In genomic region chr4:4641661-4642180, GRCh38 we compare ENCODE assay signal across 27 cellular contexts.
DNase-seq lines count a peak whose midpoint lies in the region; ATAC-seq, FAIRE-seq and TF ChIP-seq lines count a peak whose summit lies in the region.
"Had no signal": no experiment of that assay in that cellular context is flagged by ENCODE, and none has a peak within 500 bp of the region (broad histone marks: within the 10 kb centered on the region; RNA-seq: fewer than 3 reads in every experiment).

No MANE protein-coding gene starts in this region.

- intact Hi-C loops in heart right ventricle (cut with DNase I), result no loop called here
- intact Hi-C loops in stomach (cut with DNase I; ENCODE audit: low total_unique reads), result no loop called here

- H3K9ac ChIP-seq in H1 (replicated peaks in 1 of 4; ENCODE audit: extremely low read depth in 1 of 4, low read depth in 3 of 4, low read length in 3 of 4) (no peak overlapping the region), mesendoderm (ENCODE audit: low read length) (no peak overlapping the region)
- H3K9ac ChIP-seq: parathyroid adenoma had no signal

- no peaks in the 10 kb centered on the region for H3K9me3 ChIP-seq in cardiac muscle cell (ENCODE audit: low read depth)
- peaks cover 0 to 2% (median 0%) of the 10 kb centered on the region in 11 donors for H3K9me3 ChIP-seq in heart right ventricle
- no peaks in the 10 kb centered on the region for H3K9me3 ChIP-seq in H1 (ENCODE audit: insufficient read depth in 2 of 2, low read depth in 1 of 2, low read length in 1 of 2)
- H3K9me3 ChIP-seq in SJCRH30 (replicated peaks), result no peaks in the 10 kb centered on the region
- H3K9me3 ChIP-seq in stomach, result peaks cover 0 to under 1% (median 0%) of the 10 kb centered on the region in 4 donors

- no peak for FAIRE-seq in H1 (lab: Jason Lieb, UNC)
- FAIRE-seq: GM18507 had no signal

- H2AK5ac ChIP-seq in H1 (ENCODE audit: low read depth, low read length) (peak overlapping the region; percentile 29; the same call in 1 of the 2 replicates), mesendoderm (ENCODE audit: low read length) (no peak overlapping the region)

- H2BK120ac ChIP-seq in H1 (replicated peaks; ENCODE audit: low read depth, low read length), result no peak overlapping the region
- peak overlapping the region; percentile 78 for H2BK120ac ChIP-seq in mesendoderm (ENCODE audit: low read depth, low read length)

- peak overlapping the region; percentile 77 for H3K27ac ChIP-seq in cardiac muscle cell
- H3K27ac ChIP-seq in heart right ventricle, result no peak overlapping the region
- no peak overlapping the region for H3K27ac ChIP-seq in H1 (ENCODE audit: low read depth, low read length)
- peak overlapping the region; percentile 80 for H3K27ac ChIP-seq in mesendoderm (ENCODE audit: low read depth, low read length)
- no peak overlapping the region for H3K27ac ChIP-seq in SJCRH30
- no peak overlapping the region for H3K27ac ChIP-seq in stomach
- H3K27ac ChIP-seq: 22Rv1, parathyroid adenoma, PC-9 had no signal

- H4K5ac ChIP-seq in H1 (ENCODE audit: insufficient read length, low read depth, low read length), result no peak overlapping the region
- no peak overlapping the region for H4K5ac ChIP-seq in mesendoderm (ENCODE audit: low read length)

- H3K79me2 ChIP-seq in H1 (ENCODE audit: control insufficient read depth in 1 of 2, insufficient read depth in 2 of 2, low read length in 2 of 2), result no peaks in the 10 kb centered on the region
- no peaks in the 10 kb centered on the region for H3K79me2 ChIP-seq in mesendoderm (ENCODE audit: control insufficient read depth, insufficient read depth, low read length)
- H3K79me2 ChIP-seq: parathyroid adenoma had no signal

- peak overlapping the region; percentile 18; the same call in 1 of the 2 replicates for H2BK12ac ChIP-seq in H1 (ENCODE audit: low read depth, low read length)

- POLR2A ChIA-PET in H1 (lab: Charles Lee; ENCODE audit: partially characterized antibody), result interaction anchor here (0.7 to 1.4 kb wide), 5 partner anchors 13 to 27 kb away, joined by 3 to 11 read pairs (median 3); no protein-coding TSS in a partner anchor

- H3K79me1 ChIP-seq in H1 (ENCODE audit: low read depth, low read length) (no peaks in the 10 kb centered on the region), mesendoderm (ENCODE audit: low read length) (no peaks in the 10 kb centered on the region)

- no peaks in the 10 kb centered on the region for H3K36me3 ChIP-seq in cardiac muscle cell
- no peaks in the 10 kb centered on the region for H3K36me3 ChIP-seq in heart right ventricle
- no peaks in the 10 kb centered on the region; a peak in 1 of 8 replicates for H3K36me3 ChIP-seq in H1 (ENCODE audit: control insufficient read depth in 2 of 4, insufficient read depth in 4 of 4, low read length in 3 of 4)
- no peaks in the 10 kb centered on the region for H3K36me3 ChIP-seq in mesendoderm (ENCODE audit: control insufficient read depth, insufficient read depth, low read length)
- H3K36me3 ChIP-seq in SJCRH30, result no peaks in the 10 kb centered on the region
- no peaks in the 10 kb centered on the region for H3K36me3 ChIP-seq in stomach

- H2AFZ ChIP-seq in H1 (ENCODE audit: low read length), result no peak overlapping the region
- H2AFZ ChIP-seq: parathyroid adenoma, PC-9 had no signal

- no peak overlapping the region for H2BK20ac ChIP-seq in H1 (ENCODE audit: low read length)

- H3K4me1 ChIP-seq in cardiac muscle cell (ENCODE audit: low read depth), result peaks cover 21% of the 10 kb centered on the region
- no peaks in the 10 kb centered on the region for H3K4me1 ChIP-seq in heart right ventricle
- peaks cover 8 to 19% (median 18%) of the 10 kb centered on the region in 4 experiments; a peak in 6 of 7 replicates for H3K4me1 ChIP-seq in H1 (replicated peaks in 1 of 4; ENCODE audit: control insufficient read depth in 3 of 4, insufficient read depth in 4 of 4, low read length in 3 of 4)
- peaks cover 9% of the 10 kb centered on the region for H3K4me1 ChIP-seq in mesendoderm (ENCODE audit: control insufficient read depth, low read depth, low read length)
- no peaks in the 10 kb centered on the region for H3K4me1 ChIP-seq in SJCRH30
- peaks cover 0 to 12% (median 0%) of the 10 kb centered on the region in 4 donors for H3K4me1 ChIP-seq in stomach
- H3K4me1 ChIP-seq: parathyroid adenoma had no signal

- DNase-seq in cardiac muscle cell (ENCODE audit: low read depth in 1 of 2, low spot score in 1 of 2) (no peak), heart right ventricle (no peak), H1 (ENCODE audit: low read depth in 1 of 2, low spot score in 2 of 2) (peak in 1 of 2 experiments; percentile 58), mesendoderm (peak; percentile 72), SJCRH30 (no peak), NCI-H2081 (lab: John Stamatoyannopoulos, UW) (no peak), stomach (no peak), hippocampal formation (lab: John Stamatoyannopoulos, UW) (no peak)
- DNase-seq: activated CD4-positive, alpha-beta T cell treated with anti-CD3 and anti-CD28 coated beads for 4 hours; activated CD8-positive, alpha-beta memory T cell treated with anti-CD3 and anti-CD28 coated beads for 24 hours; activated effector memory CD4-positive, alpha-beta T cell treated with anti-CD3 and anti-CD28 coated beads, Interleukin-2, amount 50 U/mL, for 16 hours; DND-41; effector CD4-positive, alpha-beta T cell; left ventricle myocardium superior; NCI-H1092; NCI-H187 treated with DMSO at 0.1 percent for 48 hours; NCI-H524; PC-9; stimulated activated CD4-positive, alpha-beta T cell treated with anti-CD3 and anti-CD28 coated beads, Interleukin-4, amount 100 ng/mL, for 24 hours; substantia nigra had no signal

- H3K27me3 ChIP-seq in cardiac muscle cell, result no peaks in the 10 kb centered on the region
- no peaks in the 10 kb centered on the region for H3K27me3 ChIP-seq in heart right ventricle
- H3K27me3 ChIP-seq in H1 (replicated peaks in 1 of 4; ENCODE audit: control insufficient read depth in 3 of 4, extremely low read depth in 1 of 4, insufficient read depth in 3 of 4, low read length in 3 of 4), result peaks cover 0 to 4% (median 0%) of the 10 kb centered on the region in 4 experiments; a peak in 1 of 7 replicates
- no peaks in the 10 kb centered on the region for H3K27me3 ChIP-seq in mesendoderm (ENCODE audit: insufficient read depth, low read length, poor library complexity)
- no peaks in the 10 kb centered on the region for H3K27me3 ChIP-seq in SJCRH30
- no peaks in the 10 kb centered on the region for H3K27me3 ChIP-seq in stomach

- peak overlapping the region; percentile 41 to 45 for H3K4me2 ChIP-seq in H1 (ENCODE audit: insufficient read depth in 1 of 2, low read depth in 2 of 2, low read length in 2 of 2)
- H3K4me2 ChIP-seq in mesendoderm (ENCODE audit: low read length), result no peak overlapping the region
- H3K4me2 ChIP-seq: PC-9 had no signal

- H4K91ac ChIP-seq in H1 (replicated peaks; ENCODE audit: insufficient read length, low read length), result peak overlapping the region; percentile 9

- no peak for TF ChIP-seq POLR2A in H1 (IDR thresholded peaks at IDR 0.05; ENCODE audit: control extremely low read depth in 1 of 2, low read depth in 2 of 2, low read length in 2 of 2)
- TF ChIP-seq POLR2A in stomach (IDR thresholded peaks at IDR 0.05), result no peak

- TF ChIP-seq RAD21 in H1 (IDR thresholded peaks at IDR 0.05 in 1 of 2, conservative IDR thresholded peaks at IDR 0.05 in 1 of 2; ENCODE audit: low read depth in 2 of 2, low read length in 2 of 2), result peak; percentile 17 to 39; a peak in 3 of 4 replicates

- TF ChIP-seq EP300 in H1 (IDR thresholded peaks at IDR 0.05; ENCODE audit: borderline replicate concordance in 1 of 2, low read depth in 2 of 2, low read length in 2 of 2), result no peak
- no peak for TF ChIP-seq EP300 in stomach (IDR thresholded peaks at IDR 0.05)

- no peaks in the 10 kb centered on the region; the same call in 1 of the 2 replicates for H3K23me2 ChIP-seq in H1 (ENCODE audit: low read depth, low read length)

- ATAC-seq in heart right ventricle, result no peak
- ATAC-seq: left ventricle myocardium superior; natural killer cell treated with Interleukin-12 subunit alpha and Interleukin-12 subunit beta and Interleukin-15 and Interleukin-18, amount 100 ng/mL, for 72 hours; Right ventricle myocardium inferior; sciatic nerve; stimulated activated effector memory CD8-positive, alpha-beta T cell treated with anti-CD3 and anti-CD28 coated beads, Interleukin-12 subunit alpha, Interleukin-12 subunit beta, amount 100 ng/mL, for 72 hours had no signal

- H3K14ac ChIP-seq in H1 (ENCODE audit: insufficient read length), result no peak overlapping the region

- H3K4ac ChIP-seq in H1 (replicated peaks; ENCODE audit: insufficient read length, low read depth, low read length), result no peak overlapping the region
- H3K4ac ChIP-seq in mesendoderm (ENCODE audit: low read depth, low read length), result no peak overlapping the region

- peaks cover 0 to 2% of the 10 kb centered on the region in 2 experiments for H4K20me1 ChIP-seq in H1 (replicated peaks in 1 of 2; ENCODE audit: control insufficient read depth in 1 of 2, insufficient read depth in 2 of 2, low read length in 2 of 2)

- TF ChIP-seq CTCF in cardiac muscle cell (IDR thresholded peaks at IDR 0.05; ENCODE audit: low read depth, low read length), result no peak
- TF ChIP-seq CTCF in heart right ventricle (IDR thresholded peaks at IDR 0.05), result no peak
- TF ChIP-seq CTCF in H1 (IDR thresholded peaks at IDR 0.05; ENCODE audit: control extremely low read depth in 1 of 3, insufficient read depth in 1 of 3, low read depth in 1 of 3, low read length in 3 of 3), result peak; percentile 21 to 41 (median 28); a peak in 3 of 4 replicates
- TF ChIP-seq CTCF in stomach (IDR thresholded peaks at IDR 0.05), result no peak

- H3K4me3 ChIP-seq in cardiac muscle cell (no peak overlapping the region), heart right ventricle (no peak overlapping the region), H1 (ENCODE audit: extremely low read depth in 1 of 4, insufficient read depth in 2 of 4, low read depth in 3 of 4, low read length in 4 of 4) (peak overlapping the region in 2 of 4 experiments; percentile 14 to 40; a peak in 3 of 8 replicates), mesendoderm (ENCODE audit: low read length) (no peak overlapping the region), SJCRH30 (no peak overlapping the region), stomach (no peak overlapping the region)
- H3K4me3 ChIP-seq: PC-9 had no signal

- H4K8ac ChIP-seq in H1 (ENCODE audit: extremely low read depth, insufficient read depth, low read length), result no peak overlapping the region
- H4K8ac ChIP-seq in mesendoderm (ENCODE audit: low read depth, low read length), result no peak overlapping the region

- H2BK5ac ChIP-seq in H1 (ENCODE audit: low read depth, low read length), result peak overlapping the region; percentile 68; the same call in 1 of the 2 replicates
- no peak overlapping the region for H2BK5ac ChIP-seq in mesendoderm (ENCODE audit: low read length)

- H2BK15ac ChIP-seq in H1 (ENCODE audit: low read length) (no peak overlapping the region), mesendoderm (replicated peaks; ENCODE audit: low read depth) (no peak overlapping the region)

- WGBS in heart right ventricle, 2 donors, result 64 to 66% methylated on average over 17 of the region's 17 CpGs
- WGBS in H1 (ENCODE audit: extremely low coverage in 1 of 2, insufficient coverage in 1 of 2, insufficient read length in 1 of 2, insufficient replicate concordance in 2 of 2, low coverage in 1 of 2, low lambda C conversion rate in 2 of 2, missing lambda C conversion rate in 1 of 2), 2 experiments, result 29% methylated on average over 15 of the region's 17 CpGs; no CpG with 5 or more reads in 1 of the 2 experiments
- no CpG with 5 or more reads among the region's 17 CpGs for WGBS in mesendoderm (ENCODE audit: extremely low coverage, insufficient coverage, low lambda C conversion rate)
- WGBS in stomach, 5 donors, result 73 to 80% (median 76%) methylated on average over 17 of the region's 17 CpGs

- H3K18ac ChIP-seq in H1 (ENCODE audit: extremely low read depth, low read length) (peak overlapping the region; percentile 64), mesendoderm (ENCODE audit: low read length) (peak overlapping the region; percentile 85)

- CTCF ChIA-PET in H1 (lab: Charles Lee; ENCODE audit: partially characterized antibody), result interaction anchor here (1.0 to 1.9 kb wide), 2 partner anchors 17 to 27 kb away, joined by 3 to 6 read pairs; no protein-coding TSS in a partner anchor

- no peak overlapping the region for H3K23ac ChIP-seq in H1 (ENCODE audit: insufficient read length)
- H3K23ac ChIP-seq in mesendoderm (ENCODE audit: low read length), result no peak overlapping the region

- no peak overlapping the region for H3K56ac ChIP-seq in H1 (replicated peaks; ENCODE audit: insufficient read length, low read depth, low read length)
- no peak overlapping the region for H3K56ac ChIP-seq in mesendoderm (ENCODE audit: low read length)

Comparison
In these comparisons a context has a peak if more than half of its experiments do, and no peak if none do; other contexts are left out.
1. H3K27ac ChIP-seq: peak in cardiac muscle cell (single experiment) and mesendoderm (single experiment); none in heart right ventricle (0 of 10), H1 (single experiment), SJCRH30 (single experiment) and stomach (0 of 5).
2. CTCF ChIP-seq: peak in H1 (3 of 3); none in cardiac muscle cell (single experiment), heart right ventricle (0 of 9) and stomach (0 of 7).